1 cellular context compared by ENCODE assay signal in the genomic region with DNA sequence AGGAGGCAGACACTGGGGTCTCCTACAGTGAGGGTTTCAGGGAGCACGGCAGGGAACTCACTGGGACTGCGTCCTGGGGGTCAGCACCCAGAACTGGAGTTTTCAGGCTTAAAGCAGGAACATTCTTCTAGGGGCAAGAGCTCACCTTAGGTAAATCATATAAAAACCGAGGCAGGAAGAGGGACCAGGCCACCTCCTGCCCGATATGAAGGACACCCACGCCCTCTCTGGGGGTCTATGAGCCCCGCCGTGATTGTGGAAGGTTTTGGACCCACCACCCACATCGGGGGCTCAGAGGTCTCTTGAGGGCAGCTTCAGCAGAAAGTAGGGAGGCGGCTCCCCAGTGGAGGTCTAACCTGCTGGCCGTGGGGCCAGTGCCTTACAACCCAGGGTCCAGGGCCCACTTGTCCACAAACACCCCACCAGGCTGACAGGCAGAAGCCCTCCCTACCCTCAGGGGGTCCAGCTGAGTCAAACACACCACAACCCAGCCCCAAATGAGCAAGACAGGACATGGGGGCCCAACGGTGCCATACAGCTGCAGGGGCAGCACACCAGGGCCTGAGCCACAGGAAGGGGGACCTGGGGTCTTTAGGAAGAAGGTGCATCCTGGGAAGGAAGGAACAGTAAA.
TF ChIP-seq lines count a peak whose summit lies in the region.

No MANE protein-coding gene starts in this region.

TF ChIP-seq in HepG2, 621 proteins besides CTCF, POLR2A, EP300 and RAD21:
- TF ChIP-seq NFE2L1 (CRISPR knock-in tag; IDR thresholded peaks at IDR 0.05; ENCODE audit: borderline replicate concordance) (no peak), SIN3A (IDR thresholded peaks at IDR 0.05; ENCODE audit: borderline replicate concordance, low read depth, low read length) (no peak), ZNF772 (CRISPR knock-in tag; IDR thresholded peaks at IDR 0.05) (no peak), DNMT1 (CRISPR knock-in tag; IDR thresholded peaks at IDR 0.05) (no peak), FOXA1 (IDR thresholded peaks at IDR 0.05) (no peak), FOXA1 (CRISPR knock-in tag; IDR thresholded peaks at IDR 0.05) (no peak), KLF15 (CRISPR knock-in tag; IDR thresholded peaks at IDR 0.05; ENCODE audit: borderline replicate concordance) (no peak), ZNF816 (CRISPR knock-in tag; IDR thresholded peaks at IDR 0.05; ENCODE audit: borderline replicate concordance) (no peak), ZNF101 (CRISPR knock-in tag; IDR thresholded peaks at IDR 0.05; ENCODE audit: borderline replicate concordance, low read depth) (no peak), ZNF710 (CRISPR knock-in tag; IDR thresholded peaks at IDR 0.05; ENCODE audit: borderline replicate concordance) (no peak), ZNF768 (CRISPR knock-in tag; IDR thresholded peaks at IDR 0.05) (no peak), SOX6 (IDR thresholded peaks at IDR 0.05) (no peak), SOX6 (CRISPR knock-in tag; IDR thresholded peaks at IDR 0.05) (no peak), ATF7-NPFF (CRISPR knock-in tag; IDR thresholded peaks at IDR 0.05; ENCODE audit: low read depth) (no peak), TFDP2 (CRISPR knock-in tag; IDR thresholded peaks at IDR 0.05) (no peak), FLYWCH1 (CRISPR knock-in tag; IDR thresholded peaks at IDR 0.05) (no peak), ARNTL (CRISPR knock-in tag; IDR thresholded peaks at IDR 0.05) (no peak)
- TF ChIP-seq, protein P1, sequence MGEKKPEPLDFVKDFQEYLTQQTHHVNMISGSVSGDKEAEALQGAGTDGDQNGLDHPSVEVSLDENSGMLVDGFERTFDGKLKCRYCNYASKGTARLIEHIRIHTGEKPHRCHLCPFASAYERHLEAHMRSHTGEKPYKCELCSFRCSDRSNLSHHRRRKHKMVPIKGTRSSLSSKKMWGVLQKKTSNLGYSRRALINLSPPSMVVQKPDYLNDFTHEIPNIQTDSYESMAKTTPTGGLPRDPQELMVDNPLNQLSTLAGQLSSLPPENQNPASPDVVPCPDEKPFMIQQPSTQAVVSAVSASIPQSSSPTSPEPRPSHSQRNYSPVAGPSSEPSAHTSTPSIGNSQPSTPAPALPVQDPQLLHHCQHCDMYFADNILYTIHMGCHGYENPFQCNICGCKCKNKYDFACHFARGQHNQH (CRISPR knock-in tag; IDR thresholded peaks at IDR 0.05) = no peak
- TF ChIP-seq, protein P2, sequence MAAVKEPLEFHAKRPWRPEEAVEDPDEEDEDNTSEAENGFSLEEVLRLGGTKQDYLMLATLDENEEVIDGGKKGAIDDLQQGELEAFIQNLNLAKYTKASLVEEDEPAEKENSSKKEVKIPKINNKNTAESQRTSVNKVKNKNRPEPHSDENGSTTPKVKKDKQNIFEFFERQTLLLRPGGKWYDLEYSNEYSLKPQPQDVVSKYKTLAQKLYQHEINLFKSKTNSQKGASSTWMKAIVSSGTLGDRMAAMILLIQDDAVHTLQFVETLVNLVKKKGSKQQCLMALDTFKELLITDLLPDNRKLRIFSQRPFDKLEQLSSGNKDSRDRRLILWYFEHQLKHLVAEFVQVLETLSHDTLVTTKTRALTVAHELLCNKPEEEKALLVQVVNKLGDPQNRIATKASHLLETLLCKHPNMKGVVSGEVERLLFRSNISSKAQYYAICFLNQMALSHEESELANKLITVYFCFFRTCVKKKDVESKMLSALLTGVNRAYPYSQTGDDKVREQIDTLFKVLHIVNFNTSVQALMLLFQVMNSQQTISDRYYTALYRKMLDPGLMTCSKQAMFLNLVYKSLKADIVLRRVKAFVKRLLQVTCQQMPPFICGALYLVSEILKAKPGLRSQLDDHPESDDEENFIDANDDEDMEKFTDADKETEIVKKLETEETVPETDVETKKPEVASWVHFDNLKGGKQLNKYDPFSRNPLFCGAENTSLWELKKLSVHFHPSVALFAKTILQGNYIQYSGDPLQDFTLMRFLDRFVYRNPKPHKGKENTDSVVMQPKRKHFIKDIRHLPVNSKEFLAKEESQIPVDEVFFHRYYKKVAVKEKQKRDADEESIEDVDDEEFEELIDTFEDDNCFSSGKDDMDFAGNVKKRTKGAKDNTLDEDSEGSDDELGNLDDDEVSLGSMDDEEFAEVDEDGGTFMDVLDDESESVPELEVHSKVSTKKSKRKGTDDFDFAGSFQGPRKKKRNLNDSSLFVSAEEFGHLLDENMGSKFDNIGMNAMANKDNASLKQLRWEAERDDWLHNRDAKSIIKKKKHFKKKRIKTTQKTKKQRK (IDR thresholded peaks at IDR 0.05; ENCODE audit: low read length) = no peak
- TF ChIP-seq, protein P3, sequence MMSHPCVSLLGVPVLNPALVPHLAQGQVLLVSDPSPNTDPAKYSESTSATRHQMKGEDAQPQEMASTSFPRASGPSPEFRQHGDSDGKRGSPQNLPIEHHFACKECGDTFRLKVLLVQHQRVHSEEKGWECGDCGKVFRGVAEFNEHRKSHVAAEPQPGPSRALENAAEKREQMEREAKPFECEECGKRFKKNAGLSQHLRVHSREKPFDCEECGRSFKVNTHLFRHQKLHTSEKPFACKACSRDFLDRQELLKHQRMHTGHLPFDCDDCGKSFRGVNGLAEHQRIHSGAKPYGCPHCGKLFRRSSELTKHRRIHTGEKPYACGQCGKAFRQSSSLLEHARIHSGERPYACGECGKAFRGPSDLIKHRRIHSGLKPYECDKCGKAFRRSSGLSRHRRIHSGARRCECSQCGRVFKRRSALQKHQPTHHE (CRISPR knock-in tag; IDR thresholded peaks at IDR 0.05; ENCODE audit: borderline replicate concordance) = no peak
- TF ChIP-seq, protein P4, sequence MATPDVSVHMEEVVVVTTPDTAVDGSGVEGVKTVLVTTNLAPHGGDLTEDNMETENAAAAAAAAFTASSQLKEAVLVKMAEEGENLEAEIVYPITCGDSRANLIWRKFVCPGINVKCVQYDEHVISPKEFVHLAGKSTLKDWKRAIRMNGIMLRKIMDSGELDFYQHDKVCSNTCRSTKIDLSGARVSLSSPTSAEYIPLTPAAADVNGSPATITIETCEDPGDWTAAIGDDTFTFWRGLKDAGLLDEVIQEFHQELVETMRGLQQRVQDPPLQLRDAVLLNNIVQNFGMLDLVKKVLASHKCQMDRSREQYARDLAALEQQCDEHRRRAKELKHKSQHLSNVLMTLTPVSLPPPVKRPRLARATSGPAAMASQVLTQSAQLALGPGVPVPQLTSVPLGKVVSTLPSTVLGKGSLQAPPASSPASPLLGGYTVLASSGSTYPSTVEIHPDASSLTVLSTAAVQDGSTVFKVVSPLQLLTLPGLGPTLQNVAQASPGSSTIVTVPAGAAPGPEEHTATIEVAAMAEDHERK (CRISPR knock-in tag; IDR thresholded peaks at IDR 0.05; ENCODE audit: low read depth) = no peak
